ENCODE assay signal across 19 cellular contexts in the genomic region with DNA sequence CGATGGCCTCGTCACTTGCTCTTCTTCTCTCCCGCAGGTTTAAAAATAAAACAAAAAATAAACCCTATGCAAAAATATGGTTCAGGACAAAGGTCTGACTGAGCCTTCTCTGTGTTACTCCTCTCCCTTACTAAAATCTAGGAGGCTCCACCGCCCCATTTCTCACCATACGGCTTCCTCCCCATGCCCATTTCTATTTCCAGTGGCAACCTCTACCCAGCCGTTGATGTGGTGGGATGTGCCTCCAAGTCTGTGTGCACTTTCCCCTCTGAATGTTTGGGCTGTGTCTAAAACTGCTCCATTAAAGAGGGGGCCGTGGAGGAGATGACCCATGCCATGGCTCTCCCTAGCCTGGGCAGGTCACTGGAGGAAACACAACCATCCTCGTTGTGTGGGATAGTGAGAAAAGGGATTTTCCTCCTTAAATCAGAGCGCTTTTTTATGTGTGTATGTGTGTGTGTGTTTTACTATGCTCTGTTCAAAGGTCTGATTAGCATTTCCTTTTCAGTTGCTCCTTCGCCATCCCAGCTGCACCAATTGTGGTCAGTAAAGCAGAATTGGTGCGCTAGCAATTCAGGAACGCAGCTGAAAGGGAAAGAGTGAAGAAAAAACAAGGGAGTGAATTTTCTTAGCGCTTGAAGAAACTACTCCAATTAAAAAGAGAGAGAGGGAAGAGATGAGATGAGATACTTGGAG.
DNase-seq lines count a peak whose midpoint lies in the region; TF ChIP-seq lines count a peak whose summit lies in the region.
"Had no signal": no experiment of that assay in that cellular context is flagged by ENCODE, and none has a peak within 500 bp of the region (broad histone marks: within the 10 kb centered on the region; RNA-seq: fewer than 3 reads in every experiment).

No MANE protein-coding gene starts in this region.

- peak overlapping the region; percentile 42 for H3K4me2 ChIP-seq in neural progenitor cell

- WGBS in endodermal cell (ENCODE audit: insufficient coverage in 1 of 2, insufficient read length in 1 of 2), 2 experiments, result 90 to 96% methylated on average over 9 to 13 of the region's 13 CpGs
- 53 to 64% methylated on average over 9 to 13 of the region's 13 CpGs for WGBS in transverse colon (ENCODE audit: low coverage in 1 of 2), 2 donors

- intact Hi-C loops in transverse colon (cut with DNase I; ENCODE audit: low total_unique reads), result no loop called here

- H3K4me1 Mint-ChIP-seq in endodermal cell, result peaks cover 19% of the 10 kb centered on the region
- H3K4me1 Mint-ChIP-seq in neural progenitor cell, result peaks cover 43% of the 10 kb centered on the region
- H3K4me1 Mint-ChIP-seq: CD14-positive monocyte had no signal

- H3K9ac ChIP-seq in endodermal cell (ENCODE audit: extremely low read depth, low read length, poor library complexity, severe bottlenecking) (no peak overlapping the region), neural progenitor cell (no peak overlapping the region)

- H3K36me3 ChIP-seq in endodermal cell (ENCODE audit: control insufficient read depth, insufficient read depth, low read length) (no peaks in the 10 kb centered on the region), neural progenitor cell (no peaks in the 10 kb centered on the region), transverse colon (no peaks in the 10 kb centered on the region)
- H3K36me3 ChIP-seq: SJSA1 had no signal

- TF ChIP-seq CTCF in endodermal cell (conservative IDR thresholded peaks at IDR 0.05), result no peak
- no peak for TF ChIP-seq CTCF in neural progenitor cell (IDR thresholded peaks at IDR 0.05)
- no peak for TF ChIP-seq CTCF in transverse colon (IDR thresholded peaks at IDR 0.05)

- no peak overlapping the region for H3K27ac Mint-ChIP-seq in endodermal cell
- H3K27ac Mint-ChIP-seq in neural progenitor cell, result peak overlapping the region; percentile 76
- H3K27ac Mint-ChIP-seq: HFFc6 had no signal

- H3K79me2 ChIP-seq in neural progenitor cell (ENCODE audit: low read depth), result no peaks in the 10 kb centered on the region

- H3K9me3 Mint-ChIP-seq in endodermal cell (peaks cover 24% of the 10 kb centered on the region), neural progenitor cell (peaks cover 14% of the 10 kb centered on the region)
- H3K9me3 Mint-ChIP-seq: HFFc6 had no signal

- peak overlapping the region; percentile 40 for H2AFZ ChIP-seq in neural progenitor cell (replicated peaks)

- peaks cover 22% of the 10 kb centered on the region for H3K27me3 Mint-ChIP-seq in endodermal cell (ENCODE audit: insufficient read depth)
- H3K27me3 Mint-ChIP-seq in neural progenitor cell (ENCODE audit: insufficient read depth, low read depth), result peaks cover 2% of the 10 kb centered on the region

- H3K9me3 ChIP-seq in endodermal cell (ENCODE audit: control insufficient read depth, low read length), result peaks cover 19% of the 10 kb centered on the region
- H3K9me3 ChIP-seq in neural progenitor cell (ENCODE audit: low read depth), result no peaks in the 10 kb centered on the region
- H3K9me3 ChIP-seq in transverse colon, result no peaks in the 10 kb centered on the region
- H3K9me3 ChIP-seq: SJSA1 had no signal

- peaks cover 10% of the 10 kb centered on the region for H3F3A ChIP-seq in neural progenitor cell (ENCODE audit: low read depth)

- H3K4me3 ChIP-seq in endodermal cell (ENCODE audit: low read length) (no peak overlapping the region), neural progenitor cell (no peak overlapping the region), transverse colon (no peak overlapping the region)
- H3K4me3 ChIP-seq: SJSA1 had no signal

- in situ Hi-C loops in transverse colon (cut with MboI; ENCODE audit: low pct_ligation_motif_present in 1 of 4, low pct_unique_long_range_greater_than_20kb in 1 of 4, low sequenced_read_pairs in 3 of 4), result loop anchor here in 1 of 4 donors (25.0 kb wide), 1 partner anchor 159 kb away; no protein-coding TSS in a partner anchor

- TF ChIP-seq EP300 in transverse colon (IDR thresholded peaks at IDR 0.05; ENCODE audit: low read depth), result no peak

- peaks cover 10% of the 10 kb centered on the region for H3K36me3 Mint-ChIP-seq in endodermal cell (ENCODE audit: low read depth)
- H3K36me3 Mint-ChIP-seq in neural progenitor cell, result peaks cover 4% of the 10 kb centered on the region
- H3K36me3 Mint-ChIP-seq: CD14-positive monocyte had no signal

- DNase-seq in astrocyte of the hippocampus (ENCODE audit: low read depth, low spot score), result peak; percentile 70
- DNase-seq in endodermal cell, result peak; percentile 30
- peak; percentile 61 for DNase-seq in neural progenitor cell (ENCODE audit: low spot score)
- DNase-seq in transverse colon, result peak; percentile 33
- DNase-seq in germinal center (ENCODE audit: low spot score), result no peak
- no peak for DNase-seq in NCI-H2196 treated with DMSO at 0.1 percent for 48 hours (lab: John Stamatoyannopoulos, UW; ENCODE audit: unreplicated experiment)
- no peak for DNase-seq in stimulated activated CD4-positive, alpha-beta T cell treated with anti-CD3 and anti-CD28 coated beads, Interleukin-2, amount 100 ng/mL, for 24 hours
- DNase-seq: ACHN, DMS79, H7, HFFc6, IMR-90, NCI-H1436 treated with DMSO at 0.1 percent for 48 hours, NCI-H2029, NCI-H446, NCI-H526 treated with DMSO at 0.1 percent for 48 hours had no signal

- no peaks in the 10 kb centered on the region for H4K20me1 ChIP-seq in neural progenitor cell (ENCODE audit: low read depth)

- H3K4me1 ChIP-seq in endodermal cell (ENCODE audit: control insufficient read depth, insufficient read depth, low read length), result no peaks in the 10 kb centered on the region
- peaks cover 39% of the 10 kb centered on the region for H3K4me1 ChIP-seq in neural progenitor cell
- peaks cover 0 to 16% (median 2%) of the 10 kb centered on the region in 4 donors for H3K4me1 ChIP-seq in transverse colon
- H3K4me1 ChIP-seq: SJSA1 had no signal

- H3K27ac ChIP-seq in endodermal cell (ENCODE audit: low read depth, low read length), result no peak overlapping the region
- peak overlapping the region; percentile 57 for H3K27ac ChIP-seq in neural progenitor cell
- H3K27ac ChIP-seq in transverse colon, result peak overlapping the region in 2 of 4 donors; percentile 24 to 34
- H3K27ac ChIP-seq: HL-60, SJSA1 had no signal

- H3K4me3 Mint-ChIP-seq in endodermal cell (no peak overlapping the region), neural progenitor cell (no peak overlapping the region)
- H3K4me3 Mint-ChIP-seq: CD14-positive monocyte, HFFc6 had no signal

- no peaks in the 10 kb centered on the region for H3K27me3 ChIP-seq in endodermal cell (ENCODE audit: control insufficient read depth, insufficient read depth, low read length, poor library complexity, severe bottlenecking)
- no peaks in the 10 kb centered on the region for H3K27me3 ChIP-seq in neural progenitor cell
- no peaks in the 10 kb centered on the region for H3K27me3 ChIP-seq in transverse colon

- TF ChIP-seq POLR2A in transverse colon (IDR thresholded peaks at IDR 0.05), result no peak

Comparison
In these comparisons a context has a peak if more than half of its experiments do, and no peak if none do; other contexts are left out.
1. DNase-seq: peak in astrocyte of the hippocampus (single experiment), endodermal cell (single experiment), neural progenitor cell (single experiment) and transverse colon (single experiment); none in germinal center (single experiment), NCI-H2196 treated with DMSO at 0.1 percent for 48 hours (single experiment) and stimulated activated CD4-positive, alpha-beta T cell treated with anti-CD3 and anti-CD28 coated beads, Interleukin-2, amount 100 ng/mL, for 24 hours (0 of 2).